In genomic region chr9:130755377-130756007, GRCh38 we compare ENCODE assay signal across 1 cellular context.
TF ChIP-seq lines count a peak whose summit lies in the region.

No MANE protein-coding gene starts in this region.

TF ChIP-seq in K562, 482 proteins besides CTCF, POLR2A, EP300 and RAD21:
- TF ChIP-seq MLX (CRISPR knock-in tag; conservative IDR thresholded peaks at IDR 0.05) = 0 out of 4 replicates have a peak, but pooled peaks of 1 of the 2 experiments have one; percentile 16
- TF ChIP-seq HMGXB4 (CRISPR knock-in tag; IDR thresholded peaks at IDR 0.05) = peak; percentile 73
- TF ChIP-seq E2F1 (CRISPR knock-in tag; IDR thresholded peaks at IDR 0.05) = peak; percentile 63
- no peak for TF ChIP-seq AFF4 (CRISPR knock-in tag; IDR thresholded peaks at IDR 0.05)
- TF ChIP-seq STAT6 (CRISPR knock-in tag; IDR thresholded peaks at IDR 0.05) = peak; percentile 83; the same call in 1 of the 2 replicates
- no peak for TF ChIP-seq ZNF830 (CRISPR knock-in tag; IDR thresholded peaks at IDR 0.05)
- TF ChIP-seq ATF3 (IDR thresholded peaks at IDR 0.05) = no peak
- 0 out of 2 replicates have a peak, but pooled peaks have one; percentile 22 for TF ChIP-seq ATF3 (CRISPR knock-in tag; conservative IDR thresholded peaks at IDR 0.05)
